In the genomic region with DNA sequence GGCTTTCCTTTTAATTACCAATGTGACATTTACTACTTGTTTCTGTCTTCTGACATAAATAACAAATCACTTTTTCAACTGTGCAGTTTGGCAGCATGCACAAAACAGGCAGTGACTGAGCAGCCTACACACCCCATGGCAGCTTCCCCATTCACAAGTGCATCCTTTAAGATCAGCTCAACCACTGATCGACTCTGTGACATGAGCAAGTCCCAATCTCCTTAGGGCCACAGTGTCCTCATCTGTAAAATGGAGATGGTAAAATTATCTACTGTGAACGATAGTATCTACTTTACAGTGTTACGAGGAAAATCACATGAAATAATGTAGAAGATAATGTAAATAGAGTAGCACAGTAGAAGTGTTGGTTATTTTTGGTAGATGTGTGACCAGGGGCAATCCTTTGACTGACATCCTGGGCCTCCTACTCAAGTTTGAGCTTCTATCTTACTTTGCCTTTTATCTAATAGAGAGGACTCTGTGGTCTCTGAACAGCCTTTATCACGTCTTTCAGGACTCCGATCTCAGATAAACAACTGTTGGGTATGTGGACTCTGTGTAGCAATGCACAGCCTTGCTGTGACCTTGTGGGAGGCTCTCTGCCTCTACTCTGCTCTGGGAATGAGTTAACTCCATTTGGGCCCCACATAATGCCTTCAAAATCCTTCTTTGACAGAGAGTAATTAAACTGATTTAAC, we compare ENCODE assay signal across 30 cellular contexts.
"Had no signal": no experiment of that assay in that cellular context is flagged by ENCODE, and none has a peak within 500 bp of the region (broad histone marks: within the 10 kb centered on the region; RNA-seq: fewer than 3 reads in every experiment).

No MANE protein-coding gene starts in this region.

- H3K4me1 ChIP-seq: breast epithelium, esophagus squamous epithelium, gastrocnemius medialis, stomach, tibial artery had no signal

- H3K9me3 Mint-ChIP-seq: activated B cell treated with CpG ODN at 0.5 μM for 24 hours; activated CD8-positive, alpha-beta T cell treated with anti-CD3 and anti-CD28 coated beads for 36 hours; dendritic cell treated with granulocyte-macrophage colony-stimulating factor and Interleukin-4, amounts not matched to agents 40 ng/mL and 50 ng/mL, for 4 days; nephron had no signal

- H3K4me3 Mint-ChIP-seq: activated B cell treated with CpG ODN at 0.5 μM for 24 hours; activated CD8-positive, alpha-beta T cell treated with anti-CD3 and anti-CD28 coated beads for 36 hours; activated naive CD4-positive, alpha-beta T cell treated with anti-CD3 and anti-CD28 coated beads, Interleukin-2, amount 50 U/mL, for 24 hours; activated naive CD8-positive, alpha-beta T cell treated with anti-CD3 and anti-CD28 coated beads, Interleukin-2, amount 50 U/mL, for 24 hours; activated T-cell treated with anti-CD3 and anti-CD28 coated beads, Interleukin-2, amount 50 U/mL, for 4 hours; central memory CD8-positive, alpha-beta T cell; dendritic cell treated with granulocyte-macrophage colony-stimulating factor and Interleukin-4, amounts not matched to agents 40 ng/mL and 50 ng/mL, for 4 days; nephron; stimulated activated memory B cell treated with anti-CD40 and anti-IgM and Interleukin-4, amounts not matched to agents 10 μg/mL and 1 μg/mL and 100 μg/mL, for 72 hours; T-cell had no signal

- H3K27me3 ChIP-seq: breast epithelium, esophagus squamous epithelium, gastrocnemius medialis, hepatocyte, neutrophil, stomach, tibial artery had no signal

- ATAC-seq: activated CD8-positive, alpha-beta T cell treated with anti-CD3 and anti-CD28 coated beads for 36 hours; activated naive CD8-positive, alpha-beta T cell treated with anti-CD3 and anti-CD28 coated beads, Interleukin-2, amount 50 U/mL, for 24 hours; activated T-cell treated with anti-CD3 and anti-CD28 coated beads, Interleukin-2, amount 50 U/mL, for 4 hours; gastrocnemius medialis; left cardiac atrium; left ventricle myocardium superior; mucosa of descending colon; sciatic nerve; stimulated activated memory B cell treated with anti-CD40 and anti-IgM and Interleukin-4, amounts not matched to agents 10 μg/mL and 1 μg/mL and 100 μg/mL, for 72 hours; T-cell had no signal

- H3K4me2 ChIP-seq: hepatocyte had no signal

- H3K9me3 ChIP-seq: breast epithelium, esophagus squamous epithelium, gastrocnemius medialis, mucosa of descending colon, neutrophil, stomach, tibial artery had no signal

- H3K36me3 ChIP-seq: breast epithelium, neutrophil had no signal

- H3K27me3 Mint-ChIP-seq: activated B cell treated with CpG ODN at 0.5 μM for 24 hours; activated CD8-positive, alpha-beta T cell treated with anti-CD3 and anti-CD28 coated beads for 36 hours; activated naive CD4-positive, alpha-beta T cell treated with anti-CD3 and anti-CD28 coated beads, Interleukin-2, amount 50 U/mL, for 24 hours; activated naive CD8-positive, alpha-beta T cell treated with anti-CD3 and anti-CD28 coated beads, Interleukin-2, amount 50 U/mL, for 24 hours; central memory CD8-positive, alpha-beta T cell; dendritic cell treated with granulocyte-macrophage colony-stimulating factor and Interleukin-4, amounts not matched to agents 40 ng/mL and 50 ng/mL, for 4 days; progenitor cell of endocrine pancreas; stimulated activated memory B cell treated with anti-CD40 and anti-IgM and Interleukin-4, amounts not matched to agents 10 μg/mL and 1 μg/mL and 100 μg/mL, for 72 hours; T-cell had no signal

- H3K4me3 ChIP-seq: breast epithelium, esophagus squamous epithelium, gastrocnemius medialis, hepatocyte, mucosa of descending colon, skin epidermis, stomach, tibial artery had no signal

- H3K4me1 Mint-ChIP-seq: activated B cell treated with CpG ODN at 0.5 μM for 24 hours; activated naive CD4-positive, alpha-beta T cell treated with anti-CD3 and anti-CD28 coated beads, Interleukin-2, amount 50 U/mL, for 24 hours; activated naive CD8-positive, alpha-beta T cell treated with anti-CD3 and anti-CD28 coated beads, Interleukin-2, amount 50 U/mL, for 24 hours; central memory CD8-positive, alpha-beta T cell; nephron; stimulated activated memory B cell treated with anti-CD40 and anti-IgM and Interleukin-4, amounts not matched to agents 10 μg/mL and 1 μg/mL and 100 μg/mL, for 72 hours; T-cell had no signal

- H3K27ac Mint-ChIP-seq: activated B cell treated with CpG ODN at 0.5 μM for 24 hours; activated CD8-positive, alpha-beta T cell treated with anti-CD3 and anti-CD28 coated beads for 36 hours; activated naive CD4-positive, alpha-beta T cell treated with anti-CD3 and anti-CD28 coated beads, Interleukin-2, amount 50 U/mL, for 24 hours; activated naive CD8-positive, alpha-beta T cell treated with anti-CD3 and anti-CD28 coated beads, Interleukin-2, amount 50 U/mL, for 24 hours; activated T-helper 2 cell treated with anti-CD3 and anti-CD28 coated beads, Interferon-gamma antibody, Interleukin-2, Interleukin-4, amounts not matched to agents 10 μg/mL and 5 μg/mL and 100 μg/mL, durations not matched to agents 14 hours and 24 hours and 36 hours; dendritic cell treated with granulocyte-macrophage colony-stimulating factor and Interleukin-4, amounts not matched to agents 40 ng/mL and 50 ng/mL, for 4 days; nephron; progenitor cell of endocrine pancreas; stimulated activated memory B cell treated with anti-CD40 and anti-IgM and Interleukin-4, amounts not matched to agents 10 μg/mL and 1 μg/mL and 100 μg/mL, for 72 hours; T-cell had no signal

- H2AFZ ChIP-seq: hepatocyte had no signal

- DNase-seq: activated B cell treated with CpG ODN at 0.5 μM for 24 hours; activated CD4-positive, alpha-beta T cell treated with anti-CD3 and anti-CD28 coated beads, Interleukin-2, amount 50 U/mL, for 1 hour; activated CD8-positive, alpha-beta T cell treated with anti-CD3 and anti-CD28 coated beads for 36 hours; activated naive CD8-positive, alpha-beta T cell treated with anti-CD3 and anti-CD28 coated beads, Interleukin-2, amount 50 U/mL, for 24 hours; activated T-cell treated with anti-CD3 and anti-CD28 coated beads, Interleukin-2, amount 50 U/mL, for 4 hours; effector CD4-positive, alpha-beta T cell; esophagus squamous epithelium; gastrocnemius medialis; glutamatergic neuron; islet precursor cell; left cardiac atrium; left ventricle myocardium superior; mucosa of descending colon; stimulated activated CD4-positive, alpha-beta T cell treated with anti-CD3 and anti-CD28 coated beads, Interleukin-4, amount 100 ng/mL, for 4 hours; stimulated activated CD8-positive, alpha-beta memory T cell treated with anti-CD3 and anti-CD28 coated beads, Interleukin-4, amount 100 ng/mL, for 48 hours; stomach; T-cell; tibial artery had no signal

- H3K27ac ChIP-seq: breast epithelium, esophagus squamous epithelium, gastrocnemius medialis, hepatocyte, neutrophil, skin epidermis, stomach, tibial artery had no signal
